ENCODE assay signal across 10 cellular contexts in genomic region chrX:54495814-54496516, GRCh38. TPM values are rescaled to one million over a fixed set of nuclear protein-coding genes. Genes with fewer than 3 reads are reported as not detected.
A peak's percentile ranks its signal among the peaks of the same experiment; 100 is the strongest.
DNase-seq lines count a peak whose midpoint lies in the region; ATAC-seq lines count a peak whose summit lies in the region.
"Had no signal": no experiment of that assay in that cellular context is flagged by ENCODE, and none has a peak within 500 bp of the region (broad histone marks: within the 10 kb centered on the region; RNA-seq: fewer than 3 reads in every experiment).

TSS of gene FGD1 (minus strand) at chrX:54496234. CDS start at chrX:54495432, 802 bp downstream.

- peak; percentile 62 for ATAC-seq in esophagus mucosa

- no peaks in the 10 kb centered on the region for H3K4me1 ChIP-seq in mucosa of rectum (ENCODE audit: control insufficient read depth in 2 of 2, insufficient read depth in 2 of 2, low read length in 2 of 2)

- peak within 1 kb of the TSS; percentile 56 to 62 for H3K4me3 ChIP-seq in mucosa of rectum (ENCODE audit: low read length in 2 of 2)

- no peaks in the 10 kb centered on the region for H3K36me3 ChIP-seq in mucosa of rectum (ENCODE audit: control insufficient read depth in 2 of 2, insufficient read depth in 2 of 2, low read length in 2 of 2)
- H3K36me3 ChIP-seq: neutrophil had no signal

- DNase-seq in DMS153 treated with DMSO at 0.1 percent for 48 hours (lab: John Stamatoyannopoulos, UW; ENCODE audit: unreplicated experiment) = peak; percentile 19
- no peak for DNase-seq in DMS153 (lab: John Stamatoyannopoulos, UW)
- DNase-seq in NCI-H446 (lab: John Stamatoyannopoulos, UW) = peak; percentile 6 to 59
- peak; percentile 67 for DNase-seq in activated CD8-positive, alpha-beta memory T cell treated with anti-CD3 and anti-CD28 coated beads, Interleukin-2, amount 50 U/mL, for 48 hours
- DNase-seq in stimulated activated naive CD4-positive, alpha-beta T cell treated with Interleukin-2 at 50 U/mL for 16 hours (lab: John Stamatoyannopoulos, UW) = peak; percentile 5
- DNase-seq in NOMO-1 treated with dmso at 0.1 percent for 144 hours (lab: John Stamatoyannopoulos, UW; ENCODE audit: unreplicated experiment) = no peak

- H3K27me3 ChIP-seq in mucosa of rectum (ENCODE audit: control insufficient read depth in 2 of 2, insufficient read depth in 2 of 2, low read length in 2 of 2) = peaks cover 0 to 6% of the 10 kb centered on the region in 2 donors

- H3K9me3 ChIP-seq in mucosa of rectum (ENCODE audit: control insufficient read depth in 2 of 2, low read length in 2 of 2) = no peaks in the 10 kb centered on the region
- H3K9me3 ChIP-seq: neutrophil had no signal

- H3K27ac ChIP-seq in mucosa of rectum (ENCODE audit: low read depth in 2 of 2, low read length in 2 of 2) = peak within 1 kb of the TSS in 1 of 2 donors; percentile 38
- H3K27ac ChIP-seq: 22Rv1, neutrophil had no signal

- peak within 1 kb of the TSS in 1 of 2 donors; percentile 59 for H3K9ac ChIP-seq in mucosa of rectum (ENCODE audit: low read depth in 1 of 2, low read length in 2 of 2)

RNA-seq across cellular contexts. Expression of gene FGD1, which starts in this region (rescaled TPM):
- 8.2 TPM for total RNA-seq in esophagus mucosa

Comparison
In these comparisons a context has a peak if more than half of its experiments do, and no peak if none do; other contexts are left out.
1. DNase-seq: peak in DMS153 treated with DMSO at 0.1 percent for 48 hours (single experiment), NCI-H446 (2 of 2), activated CD8-positive, alpha-beta memory T cell treated with anti-CD3 and anti-CD28 coated beads, Interleukin-2, amount 50 U/mL, for 48 hours (single experiment) and stimulated activated naive CD4-positive, alpha-beta T cell treated with Interleukin-2 at 50 U/mL for 16 hours (single experiment); none in DMS153 (single experiment) and NOMO-1 treated with dmso at 0.1 percent for 144 hours (single experiment).